ENCODE assay signal across 8 cellular contexts in genomic region chr3:39052613-39053012, GRCh38. TPM values are rescaled to one million over a fixed set of nuclear protein-coding genes. Genes with fewer than 3 reads are reported as not detected.
DNase-seq lines count a peak whose midpoint lies in the region; ATAC-seq and TF ChIP-seq lines count a peak whose summit lies in the region.

No MANE protein-coding gene starts in this region.

- H3K4me3 ChIP-seq in CD4-positive, CD25-positive, alpha-beta regulatory T cell (ENCODE audit: low read depth, low read length), result peak overlapping the region; percentile 91
- H3K4me3 ChIP-seq in NB4 (ENCODE audit: low read depth, low read length) (peak overlapping the region; percentile 86), dorsolateral prefrontal cortex (peak overlapping the region; percentile 65 to 100 (median 97))

- peak overlapping the region; percentile 93 to 97 (median 96) for H3K4me3 Mint-ChIP-seq in CD4-positive, CD25-positive, alpha-beta regulatory T cell
- peak overlapping the region; percentile 94 for H3K4me3 Mint-ChIP-seq in neural crest cell

- peaks cover 23% of the 10 kb centered on the region for H3K4me1 ChIP-seq in CD4-positive, CD25-positive, alpha-beta regulatory T cell (ENCODE audit: control insufficient read depth, insufficient read depth, low read length, poor library complexity, severe bottlenecking)

- intact Hi-C loops in dorsolateral prefrontal cortex (cut with DNase I), result loop anchor here in 1 of 2 donors (5.0 kb wide), 1 partner anchor 330 kb away; the partner anchor contains the start of gene SLC25A38

- H3K4me1 Mint-ChIP-seq in CD4-positive, CD25-positive, alpha-beta regulatory T cell, result peaks cover 40 to 69% (median 44%) of the 10 kb centered on the region in 4 donors
- peaks cover 31% of the 10 kb centered on the region for H3K4me1 Mint-ChIP-seq in neural crest cell

- H3K36me3 ChIP-seq in CD4-positive, CD25-positive, alpha-beta regulatory T cell (ENCODE audit: control insufficient read depth, insufficient read depth, low read length), result no peaks in the 10 kb centered on the region

- H3K27me3 ChIP-seq in CD4-positive, CD25-positive, alpha-beta regulatory T cell (ENCODE audit: control insufficient read depth, insufficient read depth, low read length), result no peaks in the 10 kb centered on the region
- no peaks in the 10 kb centered on the region for H3K27me3 ChIP-seq in dorsolateral prefrontal cortex

- H3K27me3 Mint-ChIP-seq in CD4-positive, CD25-positive, alpha-beta regulatory T cell, result peaks cover 12% of the 10 kb centered on the region
- H3K27me3 Mint-ChIP-seq in neural crest cell (ENCODE audit: low read depth), result peaks cover 21% of the 10 kb centered on the region

- H3K36me3 Mint-ChIP-seq in CD4-positive, CD25-positive, alpha-beta regulatory T cell, result peaks cover 10% of the 10 kb centered on the region
- no peaks in the 10 kb centered on the region for H3K36me3 Mint-ChIP-seq in neural crest cell (ENCODE audit: low read depth)

- no peaks in the 10 kb centered on the region for H3K9me3 ChIP-seq in CD4-positive, CD25-positive, alpha-beta regulatory T cell (ENCODE audit: control insufficient read depth in 2 of 2, low read length in 2 of 2)

- no peak for ATAC-seq in CD4-positive, CD25-positive, alpha-beta regulatory T cell (ENCODE audit: low read depth in 2 of 2)
- no peak for ATAC-seq in GM21526 (IDR thresholded peaks at IDR 0.05; ENCODE audit: low FRiP score, unreplicated experiment)

- H3K9me3 Mint-ChIP-seq in CD4-positive, CD25-positive, alpha-beta regulatory T cell, result peaks cover 0 to 1% (median 0%) of the 10 kb centered on the region in 7 donors
- H3K9me3 Mint-ChIP-seq in neural crest cell, result no peaks in the 10 kb centered on the region

- H3K27ac Mint-ChIP-seq in CD4-positive, CD25-positive, alpha-beta regulatory T cell, result peak overlapping the region; percentile 11 to 99 (median 99)
- peak overlapping the region; percentile 74 for H3K27ac Mint-ChIP-seq in neural crest cell (ENCODE audit: unreplicated experiment)

- TF ChIP-seq CTCF in NB4 (IDR thresholded peaks at IDR 0.05; ENCODE audit: low read depth, low read length) (no peak), dorsolateral prefrontal cortex (IDR thresholded peaks at IDR 0.05 in 54 of 56, conservative IDR thresholded peaks at IDR 0.05 in 2 of 56; ENCODE audit: low read depth in 1 of 56, partially characterized antibody in 56 of 56) (no peak), neural crest cell (conservative IDR thresholded peaks at IDR 0.05) (no peak)

- TF ChIP-seq POLR2A in NB4 (IDR thresholded peaks at IDR 0.05; ENCODE audit: extremely low read depth, insufficient read length), result no peak

- peak overlapping the region; percentile 97 for H3K27ac ChIP-seq in CD4-positive, CD25-positive, alpha-beta regulatory T cell (ENCODE audit: insufficient read depth, low read length, poor library complexity, severe bottlenecking)
- peak overlapping the region in 33 of 59 donors; percentile 81 to 98 (median 92) for H3K27ac ChIP-seq in dorsolateral prefrontal cortex

- peak in 1 of 3 donors; percentile 51 for DNase-seq in CD4-positive, CD25-positive, alpha-beta regulatory T cell
- DNase-seq in NB4 (ENCODE audit: low read depth) (no peak), dorsolateral prefrontal cortex (no peak), neural crest cell (ENCODE audit: low read depth, low spot score) (no peak), DMS 273 treated with DMSO at 0.1 percent for 48 hours (lab: John Stamatoyannopoulos, UW) (no peak), NCI-H82 treated with DMSO at 0.1 percent for 48 hours (lab: John Stamatoyannopoulos, UW; ENCODE audit: unreplicated experiment) (no peak), NCI-H187 treated with DMSO at 0.1 percent for 48 hours (lab: John Stamatoyannopoulos, UW) (no peak)

RNA-seq across cellular contexts. Expression of gene WDR48, which starts 0.8 kb away (rescaled TPM):
- total RNA-seq in CD4-positive, CD25-positive, alpha-beta regulatory T cell, result 104 TPM
- polyA plus RNA-seq in CD4-positive, CD25-positive, alpha-beta regulatory T cell, result 10 to 100 TPM; 46.7 to 70.6 (median 49.9) TPM
- total RNA-seq in dorsolateral prefrontal cortex, result 10 to 100 TPM; 45.0 to 93.1 (median 69.8) TPM
- total RNA-seq in neural crest cell, result 44.7 and 47.2 TPM in 2 replicates

RNA-seq across cellular contexts. Expression of gene SCN11A, which starts 0.9 kb away (rescaled TPM):
- not detected for total RNA-seq in CD4-positive, CD25-positive, alpha-beta regulatory T cell
- under 1 TPM in 1 of 4 donors, not detected in 3; 0.13 TPM for polyA plus RNA-seq in CD4-positive, CD25-positive, alpha-beta regulatory T cell
- total RNA-seq in dorsolateral prefrontal cortex, result 1 to 10 TPM in 13 of 120 experiments, under 1 TPM in 107; 0.19 to 1.4 (median 0.68) TPM
- 0.48 and 0.63 TPM in 2 replicates for total RNA-seq in neural crest cell

RNA-seq across cellular contexts. Expression of gene GORASP1, which starts 54.8 kb away (rescaled TPM):
- 34.0 TPM for total RNA-seq in CD4-positive, CD25-positive, alpha-beta regulatory T cell
- polyA plus RNA-seq in CD4-positive, CD25-positive, alpha-beta regulatory T cell, result 10 to 100 TPM; 18.5 to 29.7 (median 20.5) TPM
- 10 to 100 TPM; 52.3 to 94.4 (median 70.3) TPM for total RNA-seq in dorsolateral prefrontal cortex
- total RNA-seq in neural crest cell, result 54.0 TPM in 2 replicates

RNA-seq across cellular contexts. Expression of gene TTC21A, which starts 54.9 kb away (rescaled TPM):
- total RNA-seq in CD4-positive, CD25-positive, alpha-beta regulatory T cell, result 4.1 TPM
- polyA plus RNA-seq in CD4-positive, CD25-positive, alpha-beta regulatory T cell, result 1 to 10 TPM in 2 of 4 donors, under 1 TPM in 2; 0.41 to 2.7 (median 1.0) TPM
- total RNA-seq in dorsolateral prefrontal cortex (10 to 100 TPM; 12.8 to 44.7 (median 24.4) TPM), neural crest cell (6.8 and 8.2 TPM in 2 replicates)
